17 cellular contexts compared by ENCODE assay signal in genomic region chr12:44511289-44511688, GRCh38.
"Had no signal": no experiment of that assay in that cellular context is flagged by ENCODE, and none has a peak within 500 bp of the region (broad histone marks: within the 10 kb centered on the region; RNA-seq: fewer than 3 reads in every experiment).

No MANE protein-coding gene starts in this region.

- H3K4me3 Mint-ChIP-seq: activated naive CD4-positive, alpha-beta T cell treated with anti-CD3 and anti-CD28 coated beads for 36 hours had no signal

- H3K36me3 Mint-ChIP-seq: naive B cell had no signal

- ATAC-seq: body of pancreas, left lung, right cardiac atrium had no signal

- H3K9me3 Mint-ChIP-seq: activated naive CD4-positive, alpha-beta T cell treated with anti-CD3 and anti-CD28 coated beads for 36 hours; activated T-helper 2 cell treated with anti-CD3 and anti-CD28 coated beads, Interferon-gamma antibody, Interleukin-2, Interleukin-4, amounts not matched to agents 10 μg/mL and 5 μg/mL and 100 μg/mL, durations not matched to agents 14 hours and 24 hours and 36 hours; naive B cell had no signal

- DNase-seq: activated CD4-positive, alpha-beta T cell treated with anti-CD3 and anti-CD28 coated beads, Interleukin-2, amount 50 U/mL, for 48 hours; activated naive CD4-positive, alpha-beta T cell treated with anti-CD3 and anti-CD28 coated beads for 36 hours; activated T-cell treated with anti-CD3 and anti-CD28 coated beads, Interleukin-2, amount 50 U/mL, for 1 hour; body of pancreas; caudate nucleus; kidney; left lung; mammary epithelial cell; naive B cell; right cardiac atrium; stimulated activated CD4-positive, alpha-beta T cell treated with anti-CD3 and anti-CD28 coated beads, Interleukin-4, amount 100 ng/mL, for 24 hours; stimulated activated naive CD4-positive, alpha-beta T cell treated with Interleukin-2 at 50 U/mL for 16 hours; T-helper 1 cell; T1000; upper lobe of left lung; WERI-Rb-1 had no signal

- H3K27me3 Mint-ChIP-seq: naive B cell had no signal

- H3K4me1 Mint-ChIP-seq: naive B cell had no signal

- H3K27ac Mint-ChIP-seq: activated naive CD4-positive, alpha-beta T cell treated with anti-CD3 and anti-CD28 coated beads for 36 hours; activated T-helper 2 cell treated with anti-CD3 and anti-CD28 coated beads, Interferon-gamma antibody, Interleukin-2, Interleukin-4, amounts not matched to agents 10 μg/mL and 5 μg/mL and 100 μg/mL, durations not matched to agents 14 hours and 24 hours and 36 hours; naive B cell had no signal
